In genomic region chr4:26275261-26275660, GRCh38 we compare ENCODE assay signal across 23 cellular contexts.
"Had no signal": no experiment of that assay in that cellular context is flagged by ENCODE, and none has a peak within 500 bp of the region (broad histone marks: within the 10 kb centered on the region; RNA-seq: fewer than 3 reads in every experiment).

No MANE protein-coding gene starts in this region.

- H3K36me3 Mint-ChIP-seq: activated naive CD4-positive, alpha-beta T cell treated with anti-CD3 and anti-CD28 coated beads, Interleukin-2, amount 10 ng/mL, durations not matched to agents 7 days and 5 days; natural killer cell; type B pancreatic cell; WTC11 had no signal

- H3K27me3 Mint-ChIP-seq: progenitor cell of endocrine pancreas had no signal

- DNase-seq: activated effector memory CD4-positive, alpha-beta T cell treated with Interleukin-2 at 50 U/mL for 16 hours; activated naive CD4-positive, alpha-beta T cell treated with anti-CD3 and anti-CD28 coated beads, Interleukin-2, amount 10 ng/mL, durations not matched to agents 7 days and 5 days; activated T-cell treated with anti-CD3 and anti-CD28 coated beads, Interleukin-2, amount 50 U/mL, for 72 hours; amygdala; colonic mucosa; endodermal cell; esophagus squamous epithelium; gastrocnemius medialis; hippocampal formation; kidney glomerular epithelial cell; left lung; midbrain; natural killer cell; retina; sigmoid colon; stimulated activated CD4-positive, alpha-beta T cell treated with anti-CD3 and anti-CD28 coated beads, Interleukin-4, amount 100 ng/mL, for 1 hour; stimulated activated naive CD4-positive, alpha-beta T cell had no signal

- H3K36me3 ChIP-seq: colonic mucosa, esophagus squamous epithelium, gastrocnemius medialis, left lung, sigmoid colon, thoracic aorta had no signal

- H3K9me3 Mint-ChIP-seq: endodermal cell; natural killer cell; T-helper 2 cell treated with Interferon-gamma antibody and Interleukin-4, amounts not matched to agents 5 μg/mL and 100 μg/mL, for 36 hours; WTC11 had no signal

- ATAC-seq: activated T-cell treated with anti-CD3 and anti-CD28 coated beads, Interleukin-2, amount 50 U/mL, for 72 hours; gastrocnemius medialis; left lung; natural killer cell; WTC11 had no signal

- H3K4me1 Mint-ChIP-seq: natural killer cell had no signal

- H3K9me3 ChIP-seq: colonic mucosa, esophagus squamous epithelium, gastrocnemius medialis, left lung, sigmoid colon, thoracic aorta had no signal

- H3K4me1 ChIP-seq: colonic mucosa, gastrocnemius medialis had no signal

- H3K27ac Mint-ChIP-seq: activated naive CD4-positive, alpha-beta T cell treated with anti-CD3 and anti-CD28 coated beads, Interleukin-2, amount 10 ng/mL, durations not matched to agents 7 days and 5 days; activated T-cell treated with anti-CD3 and anti-CD28 coated beads, Interleukin-2, amount 50 U/mL, for 72 hours; endodermal cell; natural killer cell; progenitor cell of endocrine pancreas; T-helper 2 cell treated with Interferon-gamma antibody and Interleukin-4, amounts not matched to agents 5 μg/mL and 100 μg/mL, for 36 hours; type B pancreatic cell; WTC11 had no signal

- H3K27ac ChIP-seq: colonic mucosa, esophagus squamous epithelium, gastrocnemius medialis, sigmoid colon, thoracic aorta had no signal

- H3K27me3 ChIP-seq: colonic mucosa, esophagus squamous epithelium, gastrocnemius medialis, left lung, sigmoid colon had no signal

- H3K4me3 Mint-ChIP-seq: activated naive CD4-positive, alpha-beta T cell treated with anti-CD3 and anti-CD28 coated beads, Interleukin-2, amount 10 ng/mL, durations not matched to agents 7 days and 5 days; activated T-cell treated with anti-CD3 and anti-CD28 coated beads, Interleukin-2, amount 50 U/mL, for 72 hours; endodermal cell; natural killer cell; T-helper 2 cell treated with Interferon-gamma antibody and Interleukin-4, amounts not matched to agents 5 μg/mL and 100 μg/mL, for 36 hours; type B pancreatic cell; WTC11 had no signal

- H3K4me3 ChIP-seq: colonic mucosa, esophagus squamous epithelium, gastrocnemius medialis, sigmoid colon, smooth muscle cell, thoracic aorta had no signal
